ENCODE assay signal across 32 cellular contexts in the genomic region with DNA sequence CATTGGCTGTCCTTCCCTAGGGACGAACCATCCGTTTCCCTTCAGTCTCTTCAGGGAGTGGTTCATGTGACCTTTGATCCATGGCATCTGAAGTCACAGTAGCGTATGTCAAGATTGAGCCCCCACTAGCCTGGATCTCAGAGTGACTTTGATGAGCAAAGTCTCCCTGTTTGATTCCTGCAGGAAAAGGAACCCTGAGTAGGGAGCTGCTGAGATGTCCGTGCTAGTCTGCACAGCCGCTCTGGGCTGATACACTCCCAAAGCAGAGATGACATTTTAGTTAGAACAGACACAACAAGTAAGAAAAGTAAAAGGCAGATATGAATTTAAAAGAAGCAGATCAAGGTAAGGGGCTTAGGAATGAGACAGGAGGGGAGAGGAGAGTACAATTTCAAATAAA.
"Had no signal": no experiment of that assay in that cellular context is flagged by ENCODE, and none has a peak within 500 bp of the region (broad histone marks: within the 10 kb centered on the region; RNA-seq: fewer than 3 reads in every experiment).

No MANE protein-coding gene starts in this region.

- H3K9me3 ChIP-seq: ascending aorta, breast epithelium, gastrocnemius medialis had no signal

- ATAC-seq: activated CD4-positive, alpha-beta T cell treated with anti-CD3 and anti-CD28 coated beads for 36 hours; activated naive CD4-positive, alpha-beta T cell treated with anti-CD3 and anti-CD28 coated beads, Interleukin-2, amount 50 U/mL, for 72 hours; activated T-cell treated with anti-CD3 and anti-CD28 coated beads, Interleukin-2, amount 50 U/mL, for 72 hours; esophagus mucosa; gastrocnemius medialis; T-cell had no signal

- H3K27me3 Mint-ChIP-seq: activated CD4-positive, alpha-beta memory T cell treated with anti-CD3 and anti-CD28 coated beads, Interleukin-2, amount 10 ng/mL, durations not matched to agents 7 days and 5 days; activated CD4-positive, alpha-beta T cell treated with anti-CD3 and anti-CD28 coated beads for 36 hours; activated CD4-positive, alpha-beta T cell treated with anti-CD3 and anti-CD28 coated beads, Interleukin-2, amount 10 ng/mL, durations not matched to agents 7 days and 5 days; activated naive CD4-positive, alpha-beta T cell treated with anti-CD3 and anti-CD28 coated beads, Interleukin-2, amount 10 ng/mL, durations not matched to agents 7 days and 5 days; activated naive CD8-positive, alpha-beta T cell treated with anti-CD3 and anti-CD28 coated beads, Interleukin-2, amount 10 ng/mL, durations not matched to agents 7 days and 5 days; activated T-cell treated with anti-CD3 and anti-CD28 coated beads, Interleukin-2, amount 50 U/mL, for 24 hours; central memory CD8-positive, alpha-beta T cell; dendritic cell treated with granulocyte-macrophage colony-stimulating factor and Interleukin-4, amounts not matched to agents 40 ng/mL and 50 ng/mL, for 4 days had no signal

- H3K36me3 Mint-ChIP-seq: activated naive CD4-positive, alpha-beta T cell treated with anti-CD3 and anti-CD28 coated beads, Interleukin-2, amount 10 ng/mL, durations not matched to agents 7 days and 5 days; activated naive CD8-positive, alpha-beta T cell treated with anti-CD3 and anti-CD28 coated beads, Interleukin-2, amount 10 ng/mL, durations not matched to agents 7 days and 5 days; brain; T-cell had no signal

- H3K4me1 Mint-ChIP-seq: activated CD4-positive, alpha-beta memory T cell treated with anti-CD3 and anti-CD28 coated beads, Interleukin-2, amount 10 ng/mL, durations not matched to agents 7 days and 5 days; activated CD4-positive, alpha-beta T cell treated with anti-CD3 and anti-CD28 coated beads for 36 hours; activated CD4-positive, alpha-beta T cell treated with anti-CD3 and anti-CD28 coated beads, Interleukin-2, amount 10 ng/mL, durations not matched to agents 7 days and 5 days; activated naive CD4-positive, alpha-beta T cell treated with anti-CD3 and anti-CD28 coated beads, Interleukin-2, amount 10 ng/mL, durations not matched to agents 7 days and 5 days; activated naive CD8-positive, alpha-beta T cell treated with anti-CD3 and anti-CD28 coated beads, Interleukin-2, amount 10 ng/mL, durations not matched to agents 7 days and 5 days; brain; central memory CD8-positive, alpha-beta T cell; endodermal cell; T-cell had no signal

- H3K27ac Mint-ChIP-seq: activated CD4-positive, alpha-beta memory T cell treated with anti-CD3 and anti-CD28 coated beads, Interleukin-2, amount 10 ng/mL, durations not matched to agents 7 days and 5 days; activated CD4-positive, alpha-beta T cell treated with anti-CD3 and anti-CD28 coated beads for 36 hours; activated CD4-positive, alpha-beta T cell treated with anti-CD3 and anti-CD28 coated beads, Interleukin-2, amount 10 ng/mL, durations not matched to agents 7 days and 5 days; activated naive CD4-positive, alpha-beta T cell treated with anti-CD3 and anti-CD28 coated beads, Interleukin-2, amount 10 ng/mL, durations not matched to agents 7 days and 5 days; activated naive CD4-positive, alpha-beta T cell treated with anti-CD3 and anti-CD28 coated beads, Interleukin-2, amount 50 U/mL, for 72 hours; activated naive CD8-positive, alpha-beta T cell treated with anti-CD3 and anti-CD28 coated beads, Interleukin-2, amount 10 ng/mL, durations not matched to agents 7 days and 5 days; activated T-cell treated with anti-CD3 and anti-CD28 coated beads, Interleukin-2, amount 50 U/mL, for 24 hours; activated T-cell treated with anti-CD3 and anti-CD28 coated beads, Interleukin-2, amount 50 U/mL, for 72 hours; brain; dendritic cell treated with granulocyte-macrophage colony-stimulating factor and Interleukin-4, amounts not matched to agents 40 ng/mL and 50 ng/mL, for 4 days; endodermal cell; T-cell; T-helper 1 cell treated with Interleukin-12 subunit alpha and Interleukin-12 subunit beta and Interleukin-4 antibody, amounts not matched to agents 30 μg/mL and 1 μg/mL, for 36 hours had no signal

- H3K9me3 Mint-ChIP-seq: activated CD4-positive, alpha-beta memory T cell treated with anti-CD3 and anti-CD28 coated beads, Interleukin-2, amount 10 ng/mL, durations not matched to agents 7 days and 5 days; endodermal cell had no signal

- H3K27me3 ChIP-seq: ascending aorta, breast epithelium, cardiac muscle cell, foreskin keratinocyte, gastrocnemius medialis had no signal

- H3K4me3 Mint-ChIP-seq: activated CD4-positive, alpha-beta memory T cell treated with anti-CD3 and anti-CD28 coated beads, Interleukin-2, amount 10 ng/mL, durations not matched to agents 7 days and 5 days; activated CD4-positive, alpha-beta T cell treated with anti-CD3 and anti-CD28 coated beads for 36 hours; activated CD4-positive, alpha-beta T cell treated with anti-CD3 and anti-CD28 coated beads, Interleukin-2, amount 10 ng/mL, durations not matched to agents 7 days and 5 days; activated naive CD4-positive, alpha-beta T cell treated with anti-CD3 and anti-CD28 coated beads, Interleukin-2, amount 10 ng/mL, durations not matched to agents 7 days and 5 days; activated naive CD8-positive, alpha-beta T cell treated with anti-CD3 and anti-CD28 coated beads, Interleukin-2, amount 10 ng/mL, durations not matched to agents 7 days and 5 days; activated T-cell treated with anti-CD3 and anti-CD28 coated beads, Interleukin-2, amount 50 U/mL, for 24 hours; activated T-cell treated with anti-CD3 and anti-CD28 coated beads, Interleukin-2, amount 50 U/mL, for 72 hours; brain; central memory CD8-positive, alpha-beta T cell; dendritic cell treated with granulocyte-macrophage colony-stimulating factor and Interleukin-4, amounts not matched to agents 40 ng/mL and 50 ng/mL, for 4 days; endodermal cell; T-cell; T-helper 1 cell treated with Interleukin-12 subunit alpha and Interleukin-12 subunit beta and Interleukin-4 antibody, amounts not matched to agents 30 μg/mL and 1 μg/mL, for 36 hours had no signal

- DNase-seq: activated CD4-positive, alpha-beta memory T cell treated with anti-CD3 and anti-CD28 coated beads, Interleukin-2, amount 10 ng/mL, durations not matched to agents 7 days and 5 days; activated CD4-positive, alpha-beta T cell treated with anti-CD3 and anti-CD28 coated beads for 36 hours; activated CD4-positive, alpha-beta T cell treated with anti-CD3 and anti-CD28 coated beads, Interleukin-2, amount 10 ng/mL, durations not matched to agents 7 days and 5 days; activated CD4-positive, alpha-beta T cell treated with anti-CD3 and anti-CD28 coated beads, Interleukin-2, amount 50 U/mL, for 4 hours; activated CD4-positive, CD25-positive, alpha-beta regulatory T cell; activated CD4-positive, CD25-positive, alpha-beta regulatory T cell treated with anti-CD3 and anti-CD28 coated beads, Interleukin-2, amount 50 U/mL, for 72 hours; activated CD8-positive, alpha-beta memory T cell treated with anti-CD3 and anti-CD28 coated beads, Interleukin-2, amount 50 U/mL, for 48 hours; activated gamma-delta T cell; activated naive CD4-positive, alpha-beta T cell; activated naive CD4-positive, alpha-beta T cell treated with anti-CD3 and anti-CD28 coated beads, Interleukin-2, amount 10 ng/mL, durations not matched to agents 7 days and 5 days; activated naive CD8-positive, alpha-beta T cell treated with anti-CD3 and anti-CD28 coated beads, Interleukin-2, amount 10 ng/mL, durations not matched to agents 7 days and 5 days; activated T-cell treated with anti-CD3 and anti-CD28 coated beads for 4 hours; activated T-cell treated with anti-CD3 and anti-CD28 coated beads, Interleukin-2, amount 50 U/mL, for 24 hours; activated T-cell treated with anti-CD3 and anti-CD28 coated beads, Interleukin-2, amount 50 U/mL, for 72 hours; dorsolateral prefrontal cortex; effector memory CD4-positive, alpha-beta T cell; endodermal cell; foreskin keratinocyte; gastrocnemius medialis; SW 1271; T-cell; T-helper 9 cell had no signal

- H3K4me1 ChIP-seq: ascending aorta, breast epithelium, gastrocnemius medialis had no signal

- H3K27ac ChIP-seq: ascending aorta, breast epithelium, cardiac muscle cell, coronary artery, dorsolateral prefrontal cortex, foreskin keratinocyte, gastrocnemius medialis had no signal

- H3K4me3 ChIP-seq: ascending aorta, breast epithelium, cardiac muscle cell, coronary artery, dorsolateral prefrontal cortex, gastrocnemius medialis had no signal

- H3K36me3 ChIP-seq: ascending aorta, breast epithelium, cardiac muscle cell, gastrocnemius medialis had no signal
